In the genomic region with DNA sequence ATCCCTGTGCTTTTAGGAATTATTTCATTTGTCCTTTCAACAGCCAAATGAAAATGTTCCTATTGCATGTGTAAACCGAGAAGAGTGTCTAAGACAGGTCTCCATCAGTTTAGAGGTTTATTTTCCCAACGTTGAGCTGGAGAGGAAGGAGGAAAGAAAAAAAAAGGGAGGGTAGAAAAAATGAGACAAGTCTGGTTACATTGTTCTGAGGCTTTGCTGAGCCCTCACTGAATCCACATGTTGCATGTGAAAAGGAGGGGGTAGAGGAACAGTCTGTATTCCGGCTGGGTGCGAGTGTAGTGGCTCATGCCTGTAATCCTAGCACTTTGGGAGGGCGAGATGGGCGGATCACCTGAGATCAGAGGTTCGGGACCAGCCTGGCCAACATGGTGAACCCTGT, we compare ENCODE assay signal across 25 cellular contexts. TPM values are rescaled to one million over a fixed set of nuclear protein-coding genes. Genes with fewer than 3 reads are reported as not detected.
"Had no signal": no experiment of that assay in that cellular context is flagged by ENCODE, and none has a peak within 500 bp of the region (broad histone marks: within the 10 kb centered on the region; RNA-seq: fewer than 3 reads in every experiment).

No MANE protein-coding gene starts in this region.

- H3K36me3 ChIP-seq: brain microvascular endothelial cell, Peyer's patch, WERI-Rb-1 had no signal

- DNase-seq: activated CD4-positive, alpha-beta memory T cell treated with anti-CD3 and anti-CD28 coated beads, Interleukin-2, amount 10 ng/mL, durations not matched to agents 7 days and 5 days; activated CD4-positive, alpha-beta T cell treated with anti-CD3 and anti-CD28 coated beads for 36 hours; activated CD4-positive, alpha-beta T cell treated with anti-CD3 and anti-CD28 coated beads, Interleukin-2, amount 50 U/mL, for 1 hour; activated gamma-delta T cell treated with Interleukin-2 at 50 U/mL for 16 hours; activated naive CD4-positive, alpha-beta T cell treated with anti-CD3 and anti-CD28 coated beads, Interleukin-2, amount 10 ng/mL, durations not matched to agents 7 days and 5 days; activated naive CD8-positive, alpha-beta T cell treated with anti-CD3 and anti-CD28 coated beads for 36 hours; activated T-cell treated with anti-CD3 and anti-CD28 coated beads for 4 hours; activated T-cell treated with anti-CD3 and anti-CD28 coated beads, Interleukin-2, amount 50 U/mL, for 48 hours; brain microvascular endothelial cell; central memory CD4-positive, alpha-beta T cell; Kasumi-1; NCI-H1105 treated with DMSO at 0.1 percent for 48 hours; NCI-H1436 treated with DMSO at 0.1 percent for 48 hours; NCI-H187; NCI-H2081 treated with DMSO at 0.1 percent for 48 hours; NCI-H446; NCI-H524; Peyer's patch; SHP77; T-helper 9 cell; WERI-Rb-1 had no signal

- H3K27ac Mint-ChIP-seq: activated CD4-positive, alpha-beta memory T cell treated with anti-CD3 and anti-CD28 coated beads, Interleukin-2, amount 10 ng/mL, durations not matched to agents 7 days and 5 days; activated CD4-positive, alpha-beta T cell treated with anti-CD3 and anti-CD28 coated beads for 36 hours; activated naive CD4-positive, alpha-beta T cell treated with anti-CD3 and anti-CD28 coated beads, Interleukin-2, amount 10 ng/mL, durations not matched to agents 7 days and 5 days; activated naive CD8-positive, alpha-beta T cell treated with anti-CD3 and anti-CD28 coated beads for 36 hours; activated T-helper 17 cell treated with anti-CD3 and anti-CD28 coated beads, Interleukin-2, amount 50 U/mL, for 72 hours; T-helper 1 cell treated with Interleukin-12 subunit alpha and Interleukin-12 subunit beta and Interleukin-4 antibody, amounts not matched to agents 30 μg/mL and 1 μg/mL, for 36 hours had no signal

- H3K27ac ChIP-seq: brain microvascular endothelial cell, Peyer's patch, WERI-Rb-1 had no signal

- H3K9me3 Mint-ChIP-seq: activated CD4-positive, alpha-beta memory T cell treated with anti-CD3 and anti-CD28 coated beads, Interleukin-2, amount 10 ng/mL, durations not matched to agents 7 days and 5 days; activated naive CD4-positive, alpha-beta T cell treated with anti-CD3 and anti-CD28 coated beads, Interleukin-2, amount 10 ng/mL, durations not matched to agents 7 days and 5 days; activated naive CD8-positive, alpha-beta T cell treated with anti-CD3 and anti-CD28 coated beads for 36 hours; activated T-helper 17 cell treated with anti-CD3 and anti-CD28 coated beads, Interleukin-2, amount 50 U/mL, for 72 hours; T-helper 1 cell treated with Interleukin-12 subunit alpha and Interleukin-12 subunit beta and Interleukin-4 antibody, amounts not matched to agents 30 μg/mL and 1 μg/mL, for 36 hours had no signal

- H3K36me3 Mint-ChIP-seq: activated naive CD4-positive, alpha-beta T cell treated with anti-CD3 and anti-CD28 coated beads, Interleukin-2, amount 10 ng/mL, durations not matched to agents 7 days and 5 days; activated naive CD8-positive, alpha-beta T cell treated with anti-CD3 and anti-CD28 coated beads for 36 hours had no signal

- H3K4me1 ChIP-seq: Peyer's patch had no signal

- H3K9me3 ChIP-seq: Peyer's patch had no signal

- H3K4me3 Mint-ChIP-seq: activated CD4-positive, alpha-beta memory T cell treated with anti-CD3 and anti-CD28 coated beads, Interleukin-2, amount 10 ng/mL, durations not matched to agents 7 days and 5 days; activated CD4-positive, alpha-beta T cell treated with anti-CD3 and anti-CD28 coated beads for 36 hours; activated naive CD4-positive, alpha-beta T cell treated with anti-CD3 and anti-CD28 coated beads, Interleukin-2, amount 10 ng/mL, durations not matched to agents 7 days and 5 days; activated naive CD8-positive, alpha-beta T cell treated with anti-CD3 and anti-CD28 coated beads for 36 hours; activated T-helper 17 cell treated with anti-CD3 and anti-CD28 coated beads, Interleukin-2, amount 50 U/mL, for 72 hours; T-helper 1 cell treated with Interleukin-12 subunit alpha and Interleukin-12 subunit beta and Interleukin-4 antibody, amounts not matched to agents 30 μg/mL and 1 μg/mL, for 36 hours had no signal

- H3K4me1 Mint-ChIP-seq: activated CD4-positive, alpha-beta T cell treated with anti-CD3 and anti-CD28 coated beads for 36 hours; activated naive CD8-positive, alpha-beta T cell treated with anti-CD3 and anti-CD28 coated beads for 36 hours; activated T-helper 17 cell treated with anti-CD3 and anti-CD28 coated beads, Interleukin-2, amount 50 U/mL, for 72 hours had no signal

- H3K4me3 ChIP-seq: Peyer's patch had no signal

- H3K27me3 ChIP-seq: brain microvascular endothelial cell, Peyer's patch had no signal

- ATAC-seq: activated CD4-positive, alpha-beta T cell treated with anti-CD3 and anti-CD28 coated beads for 36 hours; activated T-helper 17 cell treated with anti-CD3 and anti-CD28 coated beads, Interleukin-2, amount 50 U/mL, for 72 hours had no signal

RNA-seq across cellular contexts. Expression of gene TRIM63, which starts 25.0 kb away (rescaled TPM):
- total RNA-seq: activated CD4-positive, alpha-beta T cell treated with anti-CD3 and anti-CD28 coated beads for 36 hours; activated CD8-positive, alpha-beta memory T cell treated with anti-CD3 and anti-CD28 coated beads for 36 hours; activated naive CD8-positive, alpha-beta T cell treated with anti-CD3 and anti-CD28 coated beads for 36 hours; activated T-helper 17 cell treated with anti-CD3 and anti-CD28 coated beads, Interleukin-2, amount 50 U/mL, for 72 hours had no signal

RNA-seq across cellular contexts. Expression of gene SLC30A2, which starts 46.5 kb away (rescaled TPM):
- total RNA-seq: activated CD4-positive, alpha-beta memory T cell treated with anti-CD3 and anti-CD28 coated beads, Interleukin-2, amount 10 ng/mL, durations not matched to agents 7 days and 5 days; activated CD4-positive, alpha-beta T cell treated with anti-CD3 and anti-CD28 coated beads for 36 hours; activated CD8-positive, alpha-beta memory T cell treated with anti-CD3 and anti-CD28 coated beads for 36 hours; activated naive CD8-positive, alpha-beta T cell treated with anti-CD3 and anti-CD28 coated beads for 36 hours; activated T-helper 17 cell treated with anti-CD3 and anti-CD28 coated beads, Interleukin-2, amount 50 U/mL, for 72 hours; SK-MEL-5 had no signal
